14 cellular contexts compared by ENCODE assay signal in the genomic region with DNA sequence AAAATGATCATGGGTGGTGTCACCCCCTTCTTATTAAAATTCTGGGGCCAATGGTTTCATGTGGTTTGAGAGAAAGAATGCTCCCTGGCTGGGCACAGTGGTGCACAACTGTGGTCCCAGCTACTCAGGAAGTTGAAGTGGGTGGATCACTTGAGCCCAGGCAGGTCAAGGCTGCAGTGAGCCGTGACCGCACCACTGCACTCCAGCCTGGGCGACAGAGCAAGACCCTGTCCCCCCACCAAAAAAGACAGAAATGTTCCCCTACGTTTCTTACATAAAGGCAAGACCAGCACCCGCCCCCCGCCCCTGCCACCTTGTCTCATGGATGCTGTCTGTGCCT. TPM values are rescaled to one million over a fixed set of nuclear protein-coding genes. Genes with fewer than 3 reads are reported as not detected.
DNase-seq lines count a peak whose midpoint lies in the region; ATAC-seq and TF ChIP-seq lines count a peak whose summit lies in the region.
"Had no signal": no experiment of that assay in that cellular context is flagged by ENCODE, and none has a peak within 500 bp of the region (broad histone marks: within the 10 kb centered on the region; RNA-seq: fewer than 3 reads in every experiment).

No MANE protein-coding gene starts in this region.

- H3K27ac Mint-ChIP-seq in nephron, result peak overlapping the region; percentile 71 to 88 (median 83)

- H2BK15ac ChIP-seq in mesendoderm (replicated peaks; ENCODE audit: low read depth), result no peak overlapping the region

- 90 to 95% (median 91%) methylated on average over 6 of the region's 6 CpGs; no CpG with 5 or more reads in 1 of the 5 donors for WGBS in stomach, 5 donors
- no CpG with 5 or more reads among the region's 6 CpGs for WGBS in mesendoderm (ENCODE audit: extremely low coverage, insufficient coverage, low lambda C conversion rate)

- peaks cover 8% of the 10 kb centered on the region for H3K27me3 Mint-ChIP-seq in nephron (ENCODE audit: low read depth)

- H3K56ac ChIP-seq in mesendoderm (ENCODE audit: low read length), result no peak overlapping the region

- H3K9me3 ChIP-seq in stomach, result no peaks in the 10 kb centered on the region

- ATAC-seq in GM21529 (IDR thresholded peaks at IDR 0.05; ENCODE audit: unreplicated experiment), result peak; percentile 61
- no peak for ATAC-seq in GM21447 (IDR thresholded peaks at IDR 0.05; ENCODE audit: unreplicated experiment)

- TF ChIP-seq POLR2A in stomach (IDR thresholded peaks at IDR 0.05), result no peak

- TF ChIP-seq CTCF in GM06990 (IDR thresholded peaks at IDR 0.05; ENCODE audit: insufficient read depth, low read length, poor library complexity, severe bottlenecking) (no peak), nephron (IDR thresholded peaks at IDR 0.05; ENCODE audit: unreplicated experiment in 3 of 3) (no peak), stomach (IDR thresholded peaks at IDR 0.05) (no peak)

- no peak overlapping the region for H3K4me2 ChIP-seq in mesendoderm (ENCODE audit: low read length)

- H3K4me3 ChIP-seq in GM06990 (replicated peaks; ENCODE audit: low read depth, low read length) (no peak overlapping the region), stomach (no peak overlapping the region), mesendoderm (ENCODE audit: low read length) (no peak overlapping the region)

- H4K5ac ChIP-seq in mesendoderm (ENCODE audit: low read length), result no peak overlapping the region

- no peaks in the 10 kb centered on the region for H3K36me3 Mint-ChIP-seq in nephron (ENCODE audit: low read depth)
- H3K36me3 Mint-ChIP-seq: IgD-negative memory B cell had no signal

- H3K9me3 Mint-ChIP-seq in nephron, result no peaks in the 10 kb centered on the region
- H3K9me3 Mint-ChIP-seq: IgD-negative memory B cell had no signal

- H3K4me1 Mint-ChIP-seq in nephron, result peaks cover 22% of the 10 kb centered on the region

- H3K4me3 Mint-ChIP-seq in nephron, result no peak overlapping the region

- H3K9ac ChIP-seq in mesendoderm (ENCODE audit: low read length), result no peak overlapping the region

- TF ChIP-seq EP300 in stomach (IDR thresholded peaks at IDR 0.05), result no peak

- no peaks in the 10 kb centered on the region for H3K79me2 ChIP-seq in mesendoderm (ENCODE audit: control insufficient read depth, insufficient read depth, low read length)

- H3K36me3 ChIP-seq in GM06990 (ENCODE audit: control insufficient read depth, insufficient read depth, low read length) (no peaks in the 10 kb centered on the region), stomach (no peaks in the 10 kb centered on the region), mesendoderm (ENCODE audit: control insufficient read depth, insufficient read depth, low read length) (no peaks in the 10 kb centered on the region)

- H3K18ac ChIP-seq in mesendoderm (ENCODE audit: low read length), result no peak overlapping the region

- H3K4me1 ChIP-seq in stomach (peaks cover 0 to 27% (median 6%) of the 10 kb centered on the region in 4 donors), mesendoderm (ENCODE audit: control insufficient read depth, low read depth, low read length) (no peaks in the 10 kb centered on the region)

- H3K27me3 ChIP-seq in GM06990 (replicated peaks; ENCODE audit: control insufficient read depth, insufficient read depth, low read length) (peaks cover 2% of the 10 kb centered on the region; the same call in 1 of the 2 replicates), stomach (no peaks in the 10 kb centered on the region), mesendoderm (ENCODE audit: insufficient read depth, low read length, poor library complexity) (no peaks in the 10 kb centered on the region)

- H3K27ac ChIP-seq in stomach, result no peak overlapping the region
- H3K27ac ChIP-seq in mesendoderm (ENCODE audit: low read depth, low read length), result no peak overlapping the region

- no peak overlapping the region for H3K23ac ChIP-seq in mesendoderm (ENCODE audit: low read length)

- no peaks in the 10 kb centered on the region for H3K79me1 ChIP-seq in mesendoderm (ENCODE audit: low read length)

- no peak overlapping the region for H2BK5ac ChIP-seq in mesendoderm (ENCODE audit: low read length)

- H2BK120ac ChIP-seq in mesendoderm (ENCODE audit: low read depth, low read length), result no peak overlapping the region

- no peak overlapping the region for H4K8ac ChIP-seq in mesendoderm (ENCODE audit: low read depth, low read length)

- intact Hi-C loops in stomach (cut with DNase I; ENCODE audit: low total_unique reads), result no loop called here

- H3K4ac ChIP-seq in mesendoderm (ENCODE audit: low read depth, low read length), result no peak overlapping the region

- H2AK5ac ChIP-seq in mesendoderm (ENCODE audit: low read length), result no peak overlapping the region

- peak; percentile 39 for DNase-seq in GM06990 (ENCODE audit: extremely low read depth, insufficient read length)
- peak; percentile 9 for DNase-seq in NAMALWA (ENCODE audit: low spot score)
- DNase-seq in stomach, result no peak
- DNase-seq in HCEC 1CT, result no peak
- no peak for DNase-seq in mesendoderm
- DNase-seq: caudate nucleus; effector memory CD4-positive, alpha-beta T cell; NCI-H2107; NCI-H774; stimulated activated CD4-positive, alpha-beta T cell treated with anti-CD3 and anti-CD28 coated beads, Interleukin-15, amount 100 ng/mL, for 24 hours had no signal

RNA-seq across cellular contexts. Expression of a gene that starts 53.0 kb away (rescaled TPM):
- 100 to 1,000 TPM in 4 of 5 donors, 10 to 100 TPM in 1; 89.8 to 255 (median 176) TPM for total RNA-seq in stomach
- polyA plus RNA-seq in stomach, result 10 to 100 TPM; 40.6 to 67.2 (median 57.6) TPM
- polyA plus RNA-seq in mesendoderm (2013, experiment 1 of 2), result 96.4 TPM
- polyA plus RNA-seq in mesendoderm (2013, experiment 2 of 2), result 94.7 TPM

Comparison
In these comparisons a context has a peak if more than half of its experiments do, and no peak if none do; other contexts are left out.
1. DNase-seq: peak in GM06990 (single experiment) and NAMALWA (single experiment); none in stomach (single experiment), HCEC 1CT (single experiment) and mesendoderm (single experiment).